15 cellular contexts compared by ENCODE assay signal in genomic region chr13:114263590-114263989, GRCh38. TPM values are rescaled to one million over a fixed set of nuclear protein-coding genes. Genes with fewer than 3 reads are reported as not detected.
DNase-seq lines count a peak whose midpoint lies in the region; ATAC-seq and TF ChIP-seq lines count a peak whose summit lies in the region.
"Had no signal": no experiment of that assay in that cellular context is flagged by ENCODE, and none has a peak within 500 bp of the region (broad histone marks: within the 10 kb centered on the region; RNA-seq: fewer than 3 reads in every experiment).

No MANE protein-coding gene starts in this region.

- no peaks in the 10 kb centered on the region for H3K27me3 Mint-ChIP-seq in activated CD4-positive, alpha-beta T cell treated with anti-CD3 and anti-CD28 coated beads, Interleukin-2, amount 10 ng/mL, durations not matched to agents 7 days and 5 days
- H3K27me3 Mint-ChIP-seq in IgD-negative memory B cell, result no peaks in the 10 kb centered on the region
- no peaks in the 10 kb centered on the region for H3K27me3 Mint-ChIP-seq in activated naive CD8-positive, alpha-beta T cell treated with anti-CD3 and anti-CD28 coated beads for 36 hours
- no peaks in the 10 kb centered on the region for H3K27me3 Mint-ChIP-seq in stimulated activated memory B cell treated with anti-CD40 and anti-IgM and Interleukin-4, amounts not matched to agents 10 μg/mL and 1 μg/mL and 100 μg/mL, for 72 hours
- no peaks in the 10 kb centered on the region for H3K27me3 Mint-ChIP-seq in progenitor cell of endocrine pancreas

- no peaks in the 10 kb centered on the region for H3K9me3 ChIP-seq in vagina
- H3K9me3 ChIP-seq: adrenal gland, prostate gland had no signal

- POLR2A ChIA-PET in activated CD4-positive, alpha-beta T cell treated with anti-CD3 and anti-CD28 coated beads, Interleukin-2, amount 10 ng/mL, durations not matched to agents 7 days and 5 days (lab: Charles Lee), result no interaction called here

- H3K27me3 ChIP-seq in vagina, result no peaks in the 10 kb centered on the region
- H3K27me3 ChIP-seq: adrenal gland, hepatocyte had no signal

- H3K27ac ChIP-seq in vagina, result no peak overlapping the region
- H3K27ac ChIP-seq: adrenal gland, hepatocyte, prostate gland had no signal

- H3K36me3 Mint-ChIP-seq in activated CD4-positive, alpha-beta T cell treated with anti-CD3 and anti-CD28 coated beads, Interleukin-2, amount 10 ng/mL, durations not matched to agents 7 days and 5 days (ENCODE audit: low read depth), result peaks cover 76% of the 10 kb centered on the region
- H3K36me3 Mint-ChIP-seq in IgD-negative memory B cell, result peaks cover 23% of the 10 kb centered on the region
- peaks cover 54% of the 10 kb centered on the region for H3K36me3 Mint-ChIP-seq in activated naive CD8-positive, alpha-beta T cell treated with anti-CD3 and anti-CD28 coated beads for 36 hours
- H3K36me3 Mint-ChIP-seq in stimulated activated memory B cell treated with anti-CD40 and anti-IgM and Interleukin-4, amounts not matched to agents 10 μg/mL and 1 μg/mL and 100 μg/mL, for 72 hours, result peaks cover 70% of the 10 kb centered on the region
- H3K36me3 Mint-ChIP-seq in progenitor cell of endocrine pancreas (ENCODE audit: insufficient read depth), result peaks cover 38% of the 10 kb centered on the region

- CTCF ChIA-PET in activated CD4-positive, alpha-beta T cell treated with anti-CD3 and anti-CD28 coated beads, Interleukin-2, amount 10 ng/mL, durations not matched to agents 7 days and 5 days (lab: Charles Lee), result no interaction called here

- peaks cover 54% of the 10 kb centered on the region for H3K4me1 Mint-ChIP-seq in activated CD4-positive, alpha-beta T cell treated with anti-CD3 and anti-CD28 coated beads, Interleukin-2, amount 10 ng/mL, durations not matched to agents 7 days and 5 days
- H3K4me1 Mint-ChIP-seq in IgD-negative memory B cell (peaks cover 31 to 48% (median 46%) of the 10 kb centered on the region in 3 donors), progenitor cell of endocrine pancreas (ENCODE audit: low read depth) (no peaks in the 10 kb centered on the region)
- peaks cover 27% of the 10 kb centered on the region for H3K4me1 Mint-ChIP-seq in activated naive CD8-positive, alpha-beta T cell treated with anti-CD3 and anti-CD28 coated beads for 36 hours
- peaks cover 50% of the 10 kb centered on the region for H3K4me1 Mint-ChIP-seq in stimulated activated memory B cell treated with anti-CD40 and anti-IgM and Interleukin-4, amounts not matched to agents 10 μg/mL and 1 μg/mL and 100 μg/mL, for 72 hours

- no peaks in the 10 kb centered on the region for H3K4me1 ChIP-seq in vagina
- H3K4me1 ChIP-seq: adrenal gland, prostate gland had no signal

- TF ChIP-seq CTCF in vagina (IDR thresholded peaks at IDR 0.05), result no peak
- TF ChIP-seq CTCF in progenitor cell of endocrine pancreas (IDR thresholded peaks at IDR 0.05; ENCODE audit: unreplicated experiment), result no peak

- H3K4me3 Mint-ChIP-seq in activated CD4-positive, alpha-beta T cell treated with anti-CD3 and anti-CD28 coated beads, Interleukin-2, amount 10 ng/mL, durations not matched to agents 7 days and 5 days, result peak overlapping the region; percentile 34
- peak overlapping the region; percentile 0 to 90 (median 76) for H3K4me3 Mint-ChIP-seq in IgD-negative memory B cell
- H3K4me3 Mint-ChIP-seq in activated naive CD8-positive, alpha-beta T cell treated with anti-CD3 and anti-CD28 coated beads for 36 hours, result no peak overlapping the region
- H3K4me3 Mint-ChIP-seq in stimulated activated memory B cell treated with anti-CD40 and anti-IgM and Interleukin-4, amounts not matched to agents 10 μg/mL and 1 μg/mL and 100 μg/mL, for 72 hours, result peak overlapping the region; percentile 56
- no peak overlapping the region for H3K4me3 Mint-ChIP-seq in progenitor cell of endocrine pancreas (ENCODE audit: low read depth)
- H3K4me3 Mint-ChIP-seq: WTC11 had no signal

- H3K36me3 ChIP-seq in vagina, result peaks cover 0 to 81% of the 10 kb centered on the region in 2 donors

- intact Hi-C loops in vagina (cut with DNase I), result no loop called here

- ATAC-seq in stimulated activated memory B cell treated with anti-CD40 and anti-IgM and Interleukin-4, amounts not matched to agents 10 μg/mL and 1 μg/mL and 100 μg/mL, for 72 hours, result peak; percentile 53
- ATAC-seq in GM21576 (IDR thresholded peaks at IDR 0.05; ENCODE audit: unreplicated experiment), result no peak
- ATAC-seq: Right ventricle myocardium inferior, WTC11 had no signal

- H3K9me3 Mint-ChIP-seq in activated CD4-positive, alpha-beta T cell treated with anti-CD3 and anti-CD28 coated beads, Interleukin-2, amount 10 ng/mL, durations not matched to agents 7 days and 5 days, result peaks cover 3% of the 10 kb centered on the region
- H3K9me3 Mint-ChIP-seq in IgD-negative memory B cell, result peaks cover 0 to 3% (median 2%) of the 10 kb centered on the region in 3 donors
- no peaks in the 10 kb centered on the region for H3K9me3 Mint-ChIP-seq in activated naive CD8-positive, alpha-beta T cell treated with anti-CD3 and anti-CD28 coated beads for 36 hours
- peaks cover 3% of the 10 kb centered on the region for H3K9me3 Mint-ChIP-seq in stimulated activated memory B cell treated with anti-CD40 and anti-IgM and Interleukin-4, amounts not matched to agents 10 μg/mL and 1 μg/mL and 100 μg/mL, for 72 hours
- no peaks in the 10 kb centered on the region for H3K9me3 Mint-ChIP-seq in progenitor cell of endocrine pancreas (ENCODE audit: low read depth)
- H3K9me3 Mint-ChIP-seq: WTC11 had no signal

- DNase-seq in activated CD4-positive, alpha-beta T cell treated with anti-CD3 and anti-CD28 coated beads, Interleukin-2, amount 10 ng/mL, durations not matched to agents 7 days and 5 days, result peak; percentile 32
- DNase-seq in activated CD4-positive, alpha-beta T cell treated with anti-CD3 and anti-CD28 coated beads, Interleukin-2, amount 50 U/mL, for 4 hours, result no peak
- no peak for DNase-seq in activated naive CD8-positive, alpha-beta T cell treated with anti-CD3 and anti-CD28 coated beads for 36 hours
- no peak for DNase-seq in vagina (ENCODE audit: extremely low spot score in 2 of 2)
- no peak for DNase-seq in progenitor cell of endocrine pancreas (ENCODE audit: low spot score, unreplicated experiment)
- DNase-seq: ACHN, adrenal gland, NCI-H510A treated with DMSO at 0.1 percent for 48 hours had no signal

- no peak for TF ChIP-seq POLR2A in vagina (IDR thresholded peaks at IDR 0.05)

- no peak overlapping the region for H3K4me3 ChIP-seq in vagina
- H3K4me3 ChIP-seq: adrenal gland, hepatocyte, prostate gland had no signal

- peak overlapping the region; percentile 72 for H3K27ac Mint-ChIP-seq in activated CD4-positive, alpha-beta T cell treated with anti-CD3 and anti-CD28 coated beads, Interleukin-2, amount 10 ng/mL, durations not matched to agents 7 days and 5 days
- H3K27ac Mint-ChIP-seq in IgD-negative memory B cell, result peak overlapping the region; percentile 30 to 74 (median 71)
- peak overlapping the region; percentile 22 for H3K27ac Mint-ChIP-seq in activated naive CD8-positive, alpha-beta T cell treated with anti-CD3 and anti-CD28 coated beads for 36 hours
- peak overlapping the region; percentile 21 for H3K27ac Mint-ChIP-seq in stimulated activated memory B cell treated with anti-CD40 and anti-IgM and Interleukin-4, amounts not matched to agents 10 μg/mL and 1 μg/mL and 100 μg/mL, for 72 hours
- H3K27ac Mint-ChIP-seq in progenitor cell of endocrine pancreas, result no peak overlapping the region
- H3K27ac Mint-ChIP-seq: WTC11 had no signal

RNA-seq across cellular contexts. Expression of gene UPF3A, which starts 17.8 kb away (rescaled TPM):
- 10 to 100 TPM; 55.1 to 62.1 TPM for total RNA-seq in activated CD4-positive, alpha-beta T cell treated with anti-CD3 and anti-CD28 coated beads, Interleukin-2, amount 10 ng/mL, durations not matched to agents 7 days and 5 days
- polyA plus RNA-seq in IgD-negative memory B cell, result 35.5 TPM
- total RNA-seq in activated naive CD8-positive, alpha-beta T cell treated with anti-CD3 and anti-CD28 coated beads for 36 hours, result 10 to 100 TPM; 42.9 to 45.9 TPM
- total RNA-seq in vagina (31.2 TPM), progenitor cell of endocrine pancreas (149 and 150 TPM in 2 replicates)

RNA-seq across cellular contexts. Expression of gene CDC16, which starts 28.9 kb away (rescaled TPM):
- total RNA-seq in activated CD4-positive, alpha-beta T cell treated with anti-CD3 and anti-CD28 coated beads, Interleukin-2, amount 10 ng/mL, durations not matched to agents 7 days and 5 days, result 10 to 100 TPM; 81.6 to 85.4 TPM
- 22.6 TPM for polyA plus RNA-seq in IgD-negative memory B cell
- total RNA-seq in activated naive CD8-positive, alpha-beta T cell treated with anti-CD3 and anti-CD28 coated beads for 36 hours, result 10 to 100 TPM; 72.8 to 73.0 TPM
- total RNA-seq in vagina (60.9 TPM), progenitor cell of endocrine pancreas (104 TPM in 2 replicates)

RNA-seq across cellular contexts. Expression of gene CHAMP1, which starts 50.7 kb away (rescaled TPM):
- total RNA-seq in activated CD4-positive, alpha-beta T cell treated with anti-CD3 and anti-CD28 coated beads, Interleukin-2, amount 10 ng/mL, durations not matched to agents 7 days and 5 days, result 10 to 100 TPM; 31.9 to 34.8 TPM
- 14.6 TPM for polyA plus RNA-seq in IgD-negative memory B cell
- total RNA-seq in activated naive CD8-positive, alpha-beta T cell treated with anti-CD3 and anti-CD28 coated beads for 36 hours, result 10 to 100 TPM; 46.2 to 46.6 TPM
- total RNA-seq in vagina (19.9 TPM), progenitor cell of endocrine pancreas (37.1 and 39.8 TPM in 2 replicates)

Comparison
In these comparisons a context has a peak if more than half of its experiments do, and no peak if none do; other contexts are left out.
1. H3K4me3 Mint-ChIP-seq: peak in activated CD4-positive, alpha-beta T cell treated with anti-CD3 and anti-CD28 coated beads, Interleukin-2, amount 10 ng/mL, durations not matched to agents 7 days and 5 days (single experiment), IgD-negative memory B cell (4 of 4) and stimulated activated memory B cell treated with anti-CD40 and anti-IgM and Interleukin-4, amounts not matched to agents 10 μg/mL and 1 μg/mL and 100 μg/mL, for 72 hours (single experiment); none in activated naive CD8-positive, alpha-beta T cell treated with anti-CD3 and anti-CD28 coated beads for 36 hours (single experiment) and progenitor cell of endocrine pancreas (single experiment).